Comparison of ENCODE assay signal across 14 cellular contexts in genomic region chr11:67639438-67639859, GRCh38. TPM values are rescaled to one million over a fixed set of nuclear protein-coding genes. Genes with fewer than 3 reads are reported as not detected.
DNase-seq lines count a peak whose midpoint lies in the region; ATAC-seq, FAIRE-seq and TF ChIP-seq lines count a peak whose summit lies in the region.
"Had no signal": no experiment of that assay in that cellular context is flagged by ENCODE, and none has a peak within 500 bp of the region (broad histone marks: within the 10 kb centered on the region; RNA-seq: fewer than 3 reads in every experiment).

TSS of gene TBX10 (minus strand) at chr11:67639763. CDS start at chr11:67639472, 291 bp downstream.

- no peak within 1 kb of the TSS for H4K91ac ChIP-seq in IMR-90 (ENCODE audit: insufficient read depth, low read depth, low read length)
- H4K91ac ChIP-seq in H1 (replicated peaks; ENCODE audit: insufficient read length, low read length): peak within 1 kb of the TSS; percentile 56

- H3K79me2 ChIP-seq in H1 (ENCODE audit: control insufficient read depth in 1 of 2, insufficient read depth in 2 of 2, low read length in 2 of 2) (no peaks in the 10 kb centered on the region), neural progenitor cell (ENCODE audit: low read depth) (no peaks in the 10 kb centered on the region)

- peak; percentile 10 for DNase-seq in D341Med (ENCODE audit: low spot score)
- no peak for DNase-seq in IMR-90
- peak in 1 of 2 experiments; percentile 45 for DNase-seq in H1 (ENCODE audit: low read depth in 1 of 2, low spot score in 2 of 2)
- DNase-seq in neural progenitor cell (ENCODE audit: low spot score): no peak
- DNase-seq in stimulated activated CD4-positive, alpha-beta T cell treated with anti-CD3 and anti-CD28 coated beads, Interleukin-15, amount 100 ng/mL, for 24 hours: no peak
- DNase-seq in brain microvascular endothelial cell: no peak
- DNase-seq: AML-193, NCI-H524 treated with DMSO at 0.1 percent for 48 hours, SHP77 treated with DMSO at 0.1 percent for 48 hours had no signal

- H3K4me3 ChIP-seq in IMR-90 (ENCODE audit: insufficient read depth, low read depth, low read length): no peak within 1 kb of the TSS
- no peak within 1 kb of the TSS for H3K4me3 ChIP-seq in H1 (ENCODE audit: extremely low read depth in 1 of 4, insufficient read depth in 2 of 4, low read depth in 3 of 4, low read length in 4 of 4)
- no peak within 1 kb of the TSS for H3K4me3 ChIP-seq in neural progenitor cell
- H3K4me3 ChIP-seq in brain microvascular endothelial cell (ENCODE audit: low read depth, low read length): no peak within 1 kb of the TSS
- H3K4me3 ChIP-seq: GM23248 had no signal

- H4K5ac ChIP-seq in IMR-90 (ENCODE audit: low read depth, low read length) (no peak within 1 kb of the TSS), H1 (ENCODE audit: insufficient read length, low read depth, low read length) (no peak within 1 kb of the TSS)

- H3K27me3 Mint-ChIP-seq in neural progenitor cell (ENCODE audit: insufficient read depth, low read depth): peaks cover 14% of the 10 kb centered on the region
- H3K27me3 Mint-ChIP-seq: CD4-positive, alpha-beta T cell had no signal

- no peaks in the 10 kb centered on the region for H3K79me1 ChIP-seq in IMR-90 (ENCODE audit: low read depth in 1 of 2, low read length in 2 of 2)
- H3K79me1 ChIP-seq in H1 (ENCODE audit: low read depth, low read length): no peaks in the 10 kb centered on the region

- no peak within 1 kb of the TSS for H2AK5ac ChIP-seq in IMR-90 (ENCODE audit: low read depth, low read length)
- H2AK5ac ChIP-seq in H1 (ENCODE audit: low read depth, low read length): peak within 1 kb of the TSS; percentile 98

- peak within 1 kb of the TSS; percentile 29 for H3K27ac Mint-ChIP-seq in neural progenitor cell
- H3K27ac Mint-ChIP-seq: CD4-positive, alpha-beta T cell had no signal

- dilution Hi-C loops in IMR-90 (cut with HindIII; ENCODE audit: low sequenced_read_pairs, unreplicated experiment): no loop called here

- H3K23ac ChIP-seq in IMR-90 (ENCODE audit: low read depth, low read length) (no peak within 1 kb of the TSS), H1 (ENCODE audit: insufficient read length) (no peak within 1 kb of the TSS)

- H3K9me3 Mint-ChIP-seq in neural progenitor cell: peaks cover 2% of the 10 kb centered on the region
- H3K9me3 Mint-ChIP-seq: CD4-positive, alpha-beta T cell had no signal

- TF ChIP-seq RAD21 in IMR-90 (IDR thresholded peaks at IDR 0.05; ENCODE audit: low read length) (no peak), H1 (IDR thresholded peaks at IDR 0.05 in 1 of 2, conservative IDR thresholded peaks at IDR 0.05 in 1 of 2; ENCODE audit: low read depth in 2 of 2, low read length in 2 of 2) (no peak)

- ATAC-seq in IMR-90 (ENCODE audit: low read depth) (no peak), GM21515 (IDR thresholded peaks at IDR 0.05; ENCODE audit: unreplicated experiment) (no peak), GM21367 (IDR thresholded peaks at IDR 0.05; ENCODE audit: unreplicated experiment) (no peak)

- no peak within 1 kb of the TSS for H3K4me2 ChIP-seq in IMR-90 (ENCODE audit: low read depth, low read length)
- H3K4me2 ChIP-seq in H1 (ENCODE audit: insufficient read depth in 1 of 2, low read depth in 2 of 2, low read length in 2 of 2): no peak within 1 kb of the TSS
- H3K4me2 ChIP-seq in neural progenitor cell: no peak within 1 kb of the TSS

- H3K14ac ChIP-seq in IMR-90 (replicated peaks; ENCODE audit: low read depth, low read length) (no peak within 1 kb of the TSS), H1 (ENCODE audit: insufficient read length) (no peak within 1 kb of the TSS)

- H3K56ac ChIP-seq in IMR-90 (ENCODE audit: extremely low read depth, insufficient read depth, low read length) (no peak within 1 kb of the TSS), H1 (replicated peaks; ENCODE audit: insufficient read length, low read depth, low read length) (no peak within 1 kb of the TSS)

- H2BK15ac ChIP-seq in IMR-90 (ENCODE audit: low read depth, low read length) (no peak within 1 kb of the TSS), H1 (ENCODE audit: low read length) (peak within 1 kb of the TSS; percentile 97; the same call in 1 of the 2 replicates)

- H2BK20ac ChIP-seq in IMR-90 (ENCODE audit: low read depth, low read length): no peak within 1 kb of the TSS
- H2BK20ac ChIP-seq in H1 (ENCODE audit: low read length): 0 out of 2 replicates have a peak within 1 kb of the TSS, but pooled peaks have one; percentile 48

- 68% methylated on average over 9 of the region's 18 CpGs; no CpG with 5 or more reads in 1 of the 2 experiments for WGBS in IMR-90 (ENCODE audit: extremely low coverage in 2 of 2, insufficient read length in 1 of 2), 2 experiments
- WGBS in H1 (ENCODE audit: extremely low coverage in 1 of 2, insufficient coverage in 1 of 2, insufficient read length in 1 of 2, insufficient replicate concordance in 2 of 2, low coverage in 1 of 2, low lambda C conversion rate in 2 of 2, missing lambda C conversion rate in 1 of 2), 2 experiments: 82% methylated on average over 12 of the region's 18 CpGs; no CpG with 5 or more reads in 1 of the 2 experiments

- no peaks in the 10 kb centered on the region; the same call in 1 of the 2 replicates for H3K23me2 ChIP-seq in H1 (ENCODE audit: low read depth, low read length)

- H3K36me3 ChIP-seq in IMR-90 (ENCODE audit: control insufficient read depth, insufficient read depth, low read length) (no peaks in the 10 kb centered on the region), H1 (ENCODE audit: control insufficient read depth in 2 of 4, insufficient read depth in 4 of 4, low read length in 3 of 4) (no peaks in the 10 kb centered on the region), neural progenitor cell (no peaks in the 10 kb centered on the region), brain microvascular endothelial cell (replicated peaks) (no peaks in the 10 kb centered on the region)

- no peak within 1 kb of the TSS for H2AK9ac ChIP-seq in IMR-90 (replicated peaks; ENCODE audit: low read depth, low read length, poor library complexity)

- H2AFZ ChIP-seq in IMR-90 (replicated peaks; ENCODE audit: low read length, poor library complexity): peak within 1 kb of the TSS; percentile 63
- H2AFZ ChIP-seq in H1 (ENCODE audit: low read length): no peak within 1 kb of the TSS
- no peak within 1 kb of the TSS for H2AFZ ChIP-seq in neural progenitor cell (replicated peaks)
- H2AFZ ChIP-seq: GM23248 had no signal

- no peak within 1 kb of the TSS for H3K4ac ChIP-seq in IMR-90 (ENCODE audit: low read depth, low read length)
- no peak within 1 kb of the TSS for H3K4ac ChIP-seq in H1 (replicated peaks; ENCODE audit: insufficient read length, low read depth, low read length)

- peak within 1 kb of the TSS; percentile 84; the same call in 1 of the 2 replicates for H2BK12ac ChIP-seq in H1 (ENCODE audit: low read depth, low read length)

- no peaks in the 10 kb centered on the region for H3K4me1 ChIP-seq in IMR-90 (ENCODE audit: control insufficient read depth, insufficient read depth, low read length)
- H3K4me1 ChIP-seq in H1 (replicated peaks in 1 of 4; ENCODE audit: control insufficient read depth in 3 of 4, insufficient read depth in 4 of 4, low read length in 3 of 4): peaks cover 0 to 5% (median 1%) of the 10 kb centered on the region in 4 experiments; a peak in 1 of 7 replicates
- H3K4me1 ChIP-seq in neural progenitor cell: peaks cover 6% of the 10 kb centered on the region

- no peak within 1 kb of the TSS for H3K4me3 Mint-ChIP-seq in neural progenitor cell
- H3K4me3 Mint-ChIP-seq: CD4-positive, alpha-beta T cell had no signal

- H3K18ac ChIP-seq in IMR-90 (ENCODE audit: low read depth, low read length) (no peak within 1 kb of the TSS), H1 (ENCODE audit: extremely low read depth, low read length) (peak within 1 kb of the TSS; percentile 32; the same call in 1 of the 2 replicates)

- H4K8ac ChIP-seq in IMR-90 (ENCODE audit: low read depth in 2 of 2, low read length in 2 of 2): no peak within 1 kb of the TSS
- H4K8ac ChIP-seq in H1 (ENCODE audit: extremely low read depth, insufficient read depth, low read length): no peak within 1 kb of the TSS; the same call in 1 of the 2 replicates

- POLR2A ChIA-PET in IMR-90 (lab: Charles Lee; ENCODE audit: unreplicated experiment): no interaction called here
- POLR2A ChIA-PET in H1 (lab: Charles Lee; ENCODE audit: partially characterized antibody): interaction anchor here (0.9 to 3.2 kb wide), 3 partner anchors 10 to 23 kb away, joined by 3 to 19 read pairs (median 8); partner anchors contain the start of gene NUDT8

- no peak for TF ChIP-seq EP300 in H1 (IDR thresholded peaks at IDR 0.05; ENCODE audit: borderline replicate concordance in 1 of 2, low read depth in 2 of 2, low read length in 2 of 2)

- H3F3A ChIP-seq in neural progenitor cell (ENCODE audit: low read depth): no peaks in the 10 kb centered on the region

- no peaks in the 10 kb centered on the region for H3K36me3 Mint-ChIP-seq in neural progenitor cell

- CTCF ChIA-PET in IMR-90 (lab: Yijun Ruan, JAX): interaction anchor here (0.5 kb wide), 1 partner anchor 101 kb away, joined by 4 read pairs; no protein-coding TSS in a partner anchor
- CTCF ChIA-PET in H1 (lab: Charles Lee; ENCODE audit: partially characterized antibody): interaction anchor here (0.7 to 4.8 kb wide), 16 partner anchors 8 to 75 kb away, joined by 3 to 36 read pairs (median 6); no protein-coding TSS in a partner anchor

- TF ChIP-seq CTCF in IMR-90 (conservative IDR thresholded peaks at IDR 0.05; ENCODE audit: low read depth, low read length) (no peak), H1 (IDR thresholded peaks at IDR 0.05; ENCODE audit: control extremely low read depth in 1 of 3, insufficient read depth in 1 of 3, low read depth in 1 of 3, low read length in 3 of 3) (no peak), neural progenitor cell (IDR thresholded peaks at IDR 0.05) (no peak), brain microvascular endothelial cell (IDR thresholded peaks at IDR 0.05; ENCODE audit: low read depth, low read length, missing control alignments) (no peak)

- no peak within 1 kb of the TSS for H3K9ac ChIP-seq in IMR-90 (ENCODE audit: low read depth, low read length)
- no peak within 1 kb of the TSS for H3K9ac ChIP-seq in H1 (replicated peaks in 1 of 4; ENCODE audit: extremely low read depth in 1 of 4, low read depth in 3 of 4, low read length in 3 of 4)
- H3K9ac ChIP-seq in neural progenitor cell: no peak within 1 kb of the TSS
- H3K9ac ChIP-seq: GM23248 had no signal

- FAIRE-seq in H1 (lab: Jason Lieb, UNC): no peak

- H2BK5ac ChIP-seq in IMR-90 (ENCODE audit: low read depth, low read length, poor library complexity, severe bottlenecking) (no peak within 1 kb of the TSS), H1 (ENCODE audit: low read depth, low read length) (no peak within 1 kb of the TSS)

- in situ Hi-C loops in IMR-90 (cut with MboI; ENCODE audit: low sequenced_read_pairs) (no loop called here), brain microvascular endothelial cell (cut with HindIII; ENCODE audit: low pct_ligation_motif_present, low sequenced_read_pairs) (no loop called here)

- intact Hi-C loops in IMR-90 (cut with micrococcal nuclease): no loop called here

- H3K9me1 ChIP-seq in IMR-90 (ENCODE audit: insufficient read depth, low read length): no peaks in the 10 kb centered on the region

- H3K27me3 ChIP-seq in IMR-90 (ENCODE audit: control insufficient read depth, insufficient read depth, low read length): peaks cover 16% of the 10 kb centered on the region; the same call in 1 of the 2 replicates
- peaks cover 8 to 28% (median 15%) of the 10 kb centered on the region in 4 experiments for H3K27me3 ChIP-seq in H1 (replicated peaks in 1 of 4; ENCODE audit: control insufficient read depth in 3 of 4, extremely low read depth in 1 of 4, insufficient read depth in 3 of 4, low read length in 3 of 4)
- H3K27me3 ChIP-seq in neural progenitor cell: peaks cover 24% of the 10 kb centered on the region
- no peaks in the 10 kb centered on the region for H3K27me3 ChIP-seq in brain microvascular endothelial cell (replicated peaks)

- H3K9me3 ChIP-seq in IMR-90 (ENCODE audit: control insufficient read depth, insufficient read depth, low read length): no peaks in the 10 kb centered on the region; the same call in 1 of the 2 replicates
- H3K9me3 ChIP-seq in H1 (ENCODE audit: insufficient read depth in 2 of 2, low read depth in 1 of 2, low read length in 1 of 2): peaks cover 3 to 6% of the 10 kb centered on the region in 2 experiments; a peak in 3 of 4 replicates
- H3K9me3 ChIP-seq in neural progenitor cell (ENCODE audit: low read depth): no peaks in the 10 kb centered on the region

- peaks cover 7% of the 10 kb centered on the region for H3K4me1 Mint-ChIP-seq in neural progenitor cell

- TF ChIP-seq POLR2A in IMR-90 (IDR thresholded peaks at IDR 0.05; ENCODE audit: low read depth, low read length) (no peak), H1 (IDR thresholded peaks at IDR 0.05; ENCODE audit: control extremely low read depth in 1 of 2, low read depth in 2 of 2, low read length in 2 of 2) (no peak)

- H2BK120ac ChIP-seq in IMR-90 (ENCODE audit: low read depth, low read length) (no peak within 1 kb of the TSS), H1 (replicated peaks; ENCODE audit: low read depth, low read length) (no peak within 1 kb of the TSS)

- BruUV-seq in IMR-90 (replicated peaks; lab: Mats Ljungman, UMichigan): no TSS peak

- H4K20me1 ChIP-seq in IMR-90 (ENCODE audit: insufficient read depth, low read length) (no peaks in the 10 kb centered on the region), H1 (replicated peaks in 1 of 2; ENCODE audit: control insufficient read depth in 1 of 2, insufficient read depth in 2 of 2, low read length in 2 of 2) (no peaks in the 10 kb centered on the region), neural progenitor cell (ENCODE audit: low read depth) (no peaks in the 10 kb centered on the region)

- H3K27ac ChIP-seq in IMR-90 (ENCODE audit: insufficient read depth, low read length) (no peak within 1 kb of the TSS), H1 (ENCODE audit: low read depth, low read length) (no peak within 1 kb of the TSS), neural progenitor cell (no peak within 1 kb of the TSS), brain microvascular endothelial cell (no peak within 1 kb of the TSS)
- H3K27ac ChIP-seq: GM23248 had no signal

RNA-seq across cellular contexts. Expression of gene TBX10, which starts in this region (rescaled TPM):
- total RNA-seq in IMR-90 (2012; rRNA removed): not detected in 2 replicates
- not detected in 2 replicates for polyA plus RNA-seq in IMR-90 (2012; rRNA removed)
- not detected in 2 replicates for polyA plus RNA-seq in IMR-90 (2012; cell fraction: cytosol; rRNA removed)
- polyA plus RNA-seq in IMR-90 (2012; cell fraction: nucleus; rRNA removed; ENCODE audit: low replicate concordance): not detected in 2 replicates
- not detected in 2 replicates for total RNA-seq in H1 (2021; fragmentation: NEBNext Ultra II Directional; extraction: Animal tissue kit (Norgen Biotek cat#: 25700))
- 0.09 and 0.17 TPM in 2 replicates for polyA plus RNA-seq in H1 (2011; rRNA removed)
- not detected for polyA plus RNA-seq in H1 (2011; cell fraction: cytosol; rRNA removed)
- not detected for polyA plus RNA-seq in H1 (2011; cell fraction: nucleus; rRNA removed)
- polyA plus RNA-seq in H1 (2012, experiment 1 of 2): 0.34 to 0.86 TPM (median 0.56 TPM) in 4 replicates
- polyA plus RNA-seq in H1 (2012, experiment 2 of 2): 0.25 TPM
- polyA plus RNA-seq in H1 (2013, experiment 1 of 2): 0.10 TPM
- 0.07 TPM for polyA plus RNA-seq in H1 (2013, experiment 2 of 2)
- polyA minus RNA-seq in H1 (2011; rRNA and poly(A)+ RNA removed): 0.16 TPM in 1 of 2 replicates, not detected in the other
- polyA minus RNA-seq in H1 (2011; cell fraction: cytosol; rRNA and poly(A)+ RNA removed): not detected
- polyA minus RNA-seq in H1 (2011; cell fraction: nucleus; rRNA and poly(A)+ RNA removed): not detected
- total RNA-seq in neural progenitor cell (ENCODE audit: low replicate concordance): not detected in 2 replicates
- total RNA-seq: CD4-positive, alpha-beta T cell; GM23248; RPMI7951 had no signal
- polyA plus RNA-seq: GM23248 had no signal
